In genomic region chr17:76956846-76957540, GRCh38 we compare ENCODE assay signal across 15 cellular contexts.
"Had no signal": no experiment of that assay in that cellular context is flagged by ENCODE, and none has a peak within 500 bp of the region (broad histone marks: within the 10 kb centered on the region; RNA-seq: fewer than 3 reads in every experiment).

No MANE protein-coding gene starts in this region.

- ATAC-seq: activated CD4-positive, alpha-beta T cell treated with anti-CD3 and anti-CD28 coated beads for 36 hours; natural killer cell treated with Interleukin-12 subunit alpha and Interleukin-12 subunit beta and Interleukin-15 and Interleukin-18, amount 100 ng/mL, for 72 hours; sciatic nerve; T-cell had no signal

- H3K9me3 ChIP-seq: esophagus squamous epithelium had no signal

- H3K4me1 Mint-ChIP-seq: activated CD4-positive, alpha-beta memory T cell treated with anti-CD3 and anti-CD28 coated beads, Interleukin-2, amount 10 ng/mL, durations not matched to agents 7 days and 5 days; activated CD4-positive, alpha-beta T cell treated with anti-CD3 and anti-CD28 coated beads for 36 hours had no signal

- H3K36me3 ChIP-seq: esophagus squamous epithelium had no signal

- H3K9me3 Mint-ChIP-seq: activated CD4-positive, alpha-beta memory T cell treated with anti-CD3 and anti-CD28 coated beads, Interleukin-2, amount 10 ng/mL, durations not matched to agents 7 days and 5 days; activated T-cell treated with anti-CD3 and anti-CD28 coated beads, Interleukin-2, amount 50 U/mL, for 24 hours; natural killer cell treated with Interleukin-12 subunit alpha and Interleukin-12 subunit beta and Interleukin-15 and Interleukin-18, amount 100 ng/mL, for 72 hours; T-cell had no signal

- H3K36me3 Mint-ChIP-seq: natural killer cell treated with Interleukin-12 subunit alpha and Interleukin-12 subunit beta and Interleukin-15 and Interleukin-18, amount 100 ng/mL, for 72 hours; T-cell had no signal

- H3K27ac Mint-ChIP-seq: activated CD4-positive, alpha-beta memory T cell treated with anti-CD3 and anti-CD28 coated beads, Interleukin-2, amount 10 ng/mL, durations not matched to agents 7 days and 5 days; activated CD4-positive, alpha-beta T cell treated with anti-CD3 and anti-CD28 coated beads for 36 hours; activated T-cell treated with anti-CD3 and anti-CD28 coated beads, Interleukin-2, amount 50 U/mL, for 24 hours; natural killer cell treated with Interleukin-12 subunit alpha and Interleukin-12 subunit beta and Interleukin-15 and Interleukin-18, amount 100 ng/mL, for 72 hours; T-cell had no signal

- H3K4me3 ChIP-seq: coronary artery, esophagus squamous epithelium had no signal

- DNase-seq: activated CD4-positive, alpha-beta memory T cell treated with anti-CD3 and anti-CD28 coated beads, Interleukin-2, amount 10 ng/mL, durations not matched to agents 7 days and 5 days; activated CD4-positive, alpha-beta T cell treated with anti-CD3 and anti-CD28 coated beads for 36 hours; activated naive CD4-positive, alpha-beta T cell treated with anti-CD3 and anti-CD28 coated beads, Interleukin-2, amount 50 U/mL, for 16 hours; activated T-cell treated with anti-CD3 and anti-CD28 coated beads, Interleukin-2, amount 50 U/mL, for 24 hours; effector CD8-positive, alpha-beta T cell; esophagus squamous epithelium; kidney glomerular epithelial cell; mesendoderm; stimulated activated CD4-positive, alpha-beta T cell treated with anti-CD3 and anti-CD28 coated beads, Interleukin-1b, Interleukin-23, amount 100 ng/mL, for 48 hours; T-cell; T1000 had no signal

- H3K27me3 Mint-ChIP-seq: activated CD4-positive, alpha-beta memory T cell treated with anti-CD3 and anti-CD28 coated beads, Interleukin-2, amount 10 ng/mL, durations not matched to agents 7 days and 5 days; activated CD4-positive, alpha-beta T cell treated with anti-CD3 and anti-CD28 coated beads for 36 hours; activated T-cell treated with anti-CD3 and anti-CD28 coated beads, Interleukin-2, amount 50 U/mL, for 24 hours; natural killer cell treated with Interleukin-12 subunit alpha and Interleukin-12 subunit beta and Interleukin-15 and Interleukin-18, amount 100 ng/mL, for 72 hours; T-cell had no signal

- H3K4me3 Mint-ChIP-seq: activated CD4-positive, alpha-beta memory T cell treated with anti-CD3 and anti-CD28 coated beads, Interleukin-2, amount 10 ng/mL, durations not matched to agents 7 days and 5 days; activated CD4-positive, alpha-beta T cell treated with anti-CD3 and anti-CD28 coated beads for 36 hours; activated T-cell treated with anti-CD3 and anti-CD28 coated beads, Interleukin-2, amount 50 U/mL, for 24 hours; natural killer cell treated with Interleukin-12 subunit alpha and Interleukin-12 subunit beta and Interleukin-15 and Interleukin-18, amount 100 ng/mL, for 72 hours; T-cell had no signal

- FAIRE-seq: endothelial cell of umbilical vein had no signal

- H3K27ac ChIP-seq: coronary artery, esophagus squamous epithelium had no signal

- H3K4me1 ChIP-seq: esophagus squamous epithelium had no signal
